In the genomic region with DNA sequence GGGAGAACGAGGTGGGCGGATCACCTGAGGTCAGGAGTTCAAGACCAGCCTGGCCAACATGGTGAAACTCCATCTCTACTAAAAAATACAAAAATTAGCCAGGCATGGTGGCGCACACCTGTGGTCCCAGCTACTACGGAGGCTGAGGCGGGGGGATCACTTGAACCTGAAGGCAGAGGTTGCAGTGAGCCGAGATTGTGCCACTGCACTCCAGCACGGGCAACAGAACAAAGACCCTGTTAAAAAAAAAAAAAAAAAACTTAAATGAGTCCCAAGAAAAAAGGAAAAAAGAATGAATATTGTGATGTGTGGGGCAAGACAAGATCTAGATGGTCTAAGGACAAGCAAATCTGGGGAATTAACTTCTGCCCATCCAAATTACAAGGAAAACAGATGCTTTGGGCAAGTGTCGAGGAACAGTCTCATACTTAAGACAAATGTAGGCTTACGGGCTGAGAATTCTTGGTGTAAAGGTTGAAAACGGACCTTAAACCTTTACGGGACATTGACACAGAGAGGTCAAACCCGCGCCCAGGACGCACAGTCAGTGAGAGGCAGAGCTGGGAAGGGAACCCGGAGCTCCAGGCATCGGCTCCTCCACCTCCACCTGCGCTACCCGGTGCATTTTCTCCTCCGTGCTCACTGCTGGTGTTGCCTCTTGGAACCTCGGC, we compare ENCODE assay signal across 8 cellular contexts. TPM values are rescaled to one million over a fixed set of nuclear protein-coding genes. Genes with fewer than 3 reads are reported as not detected.
DNase-seq lines count a peak whose midpoint lies in the region; ATAC-seq, FAIRE-seq and TF ChIP-seq lines count a peak whose summit lies in the region.

No MANE protein-coding gene starts in this region.

- no peak for FAIRE-seq in keratinocyte (lab: Jason Lieb, UNC)

- no peaks in the 10 kb centered on the region for H3K9me3 ChIP-seq in keratinocyte (ENCODE audit: control insufficient read depth, low read depth, low read length)
- no peaks in the 10 kb centered on the region for H3K9me3 ChIP-seq in tibial artery

- H3K27ac Mint-ChIP-seq in activated T-helper 17 cell treated with anti-CD3 and anti-CD28 coated beads, Interleukin-2, amount 50 U/mL, for 72 hours, result peak overlapping the region; percentile 48

- no peaks in the 10 kb centered on the region for H3K9me1 ChIP-seq in keratinocyte (ENCODE audit: control insufficient read depth, extremely low read depth, insufficient read depth, low read length)

- H3K4me3 Mint-ChIP-seq in activated T-helper 17 cell treated with anti-CD3 and anti-CD28 coated beads, Interleukin-2, amount 50 U/mL, for 72 hours, result peak overlapping the region; percentile 85

- peaks cover 14% of the 10 kb centered on the region for H3K4me1 ChIP-seq in keratinocyte (ENCODE audit: control insufficient read depth, extremely low read depth, insufficient read depth, low read length)
- H3K4me1 ChIP-seq in tibial artery, result peaks cover 0 to 25% (median 16%) of the 10 kb centered on the region in 4 donors

- dilution Hi-C loops in keratinocyte (cut with MboI; ENCODE audit: extremely low pct_ligation_motif_present, low sequenced_read_pairs), result no loop called here

- no peaks in the 10 kb centered on the region for H3K27me3 Mint-ChIP-seq in activated T-helper 17 cell treated with anti-CD3 and anti-CD28 coated beads, Interleukin-2, amount 50 U/mL, for 72 hours

- H3K4me3 ChIP-seq in GM12865 (ENCODE audit: low read depth, low read length) (peak overlapping the region; percentile 28), keratinocyte (ENCODE audit: control insufficient read depth in 2 of 3, extremely low read depth in 1 of 3, insufficient read depth in 2 of 3, low read depth in 1 of 3, low read length in 3 of 3) (peak overlapping the region; percentile 77 to 99 (median 89)), tibial artery (peak overlapping the region; percentile 75 to 92)

- peak overlapping the region; percentile 97 for H2AFZ ChIP-seq in keratinocyte (ENCODE audit: control insufficient read depth, low read length)

- H3K4me1 Mint-ChIP-seq in activated T-helper 17 cell treated with anti-CD3 and anti-CD28 coated beads, Interleukin-2, amount 50 U/mL, for 72 hours, result peaks cover 6% of the 10 kb centered on the region

- peak overlapping the region; percentile 87 for H3K4me2 ChIP-seq in keratinocyte (ENCODE audit: control insufficient read depth, extremely low read depth, insufficient read depth, low read depth, low read length)

- no peak overlapping the region for H3K27ac ChIP-seq in keratinocyte (ENCODE audit: control insufficient read depth, insufficient read depth, low read length)
- peak overlapping the region in 1 of 2 donors; percentile 79 for H3K27ac ChIP-seq in tibial artery

- no peaks in the 10 kb centered on the region for H3K27me3 ChIP-seq in keratinocyte (ENCODE audit: control insufficient read depth, extremely low read depth, insufficient read depth, low read length)
- H3K27me3 ChIP-seq in tibial artery, result no peaks in the 10 kb centered on the region

- peaks cover 23% of the 10 kb centered on the region for H3K79me2 ChIP-seq in keratinocyte (ENCODE audit: control insufficient read depth, insufficient read depth, low read length)

- H3K9me3 Mint-ChIP-seq in activated T-helper 17 cell treated with anti-CD3 and anti-CD28 coated beads, Interleukin-2, amount 50 U/mL, for 72 hours, result no peaks in the 10 kb centered on the region

- H3K36me3 Mint-ChIP-seq in activated T-helper 17 cell treated with anti-CD3 and anti-CD28 coated beads, Interleukin-2, amount 50 U/mL, for 72 hours (ENCODE audit: low read depth), result peaks cover 16% of the 10 kb centered on the region

- peak; percentile 23 for ATAC-seq in HG02943 (IDR thresholded peaks at IDR 0.05; ENCODE audit: low read depth, unreplicated experiment)
- peak; percentile 23 for ATAC-seq in activated T-helper 17 cell treated with anti-CD3 and anti-CD28 coated beads, Interleukin-2, amount 50 U/mL, for 72 hours (replicated peaks)

- DNase-seq in GM12865 (ENCODE audit: low read depth) (no peak), keratinocyte (ENCODE audit: low read depth, low spot score) (no peak), tibial artery (no peak), GM19240 (ENCODE audit: insufficient read length, low spot score) (no peak), EL (no peak)
- DNase-seq in stimulated activated CD4-positive, alpha-beta T cell treated with anti-CD3 and anti-CD28 coated beads, Interleukin-2, amount 100 ng/mL, for 48 hours, result no peak

- peaks cover 4% of the 10 kb centered on the region for H4K20me1 ChIP-seq in keratinocyte (ENCODE audit: control insufficient read depth, extremely low read depth, insufficient read depth, low read length)

- peak overlapping the region; percentile 82 for H3K9ac ChIP-seq in keratinocyte (ENCODE audit: control insufficient read depth, extremely low read depth, insufficient read depth, low read length)

- intact Hi-C loops in tibial artery (cut with DNase I; ENCODE audit: low total_unique reads), result no loop called here

- TF ChIP-seq CTCF in GM12865 (IDR thresholded peaks at IDR 0.05; ENCODE audit: insufficient read depth, low read depth, low read length, missing control alignments) (no peak), keratinocyte (optimal IDR thresholded peaks at IDR 0.05 in 1 of 3, IDR thresholded peaks at IDR 0.05 in 1 of 3, conservative IDR thresholded peaks at IDR 0.05 in 1 of 3; ENCODE audit: extremely low read depth in 1 of 3, insufficient read depth in 2 of 3, low read length in 3 of 3) (no peak), tibial artery (IDR thresholded peaks at IDR 0.05) (no peak)

- H3K36me3 ChIP-seq in keratinocyte (ENCODE audit: control insufficient read depth in 2 of 2, extremely low read depth in 1 of 2, insufficient read depth in 2 of 2, low read length in 2 of 2), result peaks cover 0 to 7% of the 10 kb centered on the region in 2 experiments
- H3K36me3 ChIP-seq in tibial artery, result peaks cover 0 to 22% (median 20%) of the 10 kb centered on the region in 3 donors

RNA-seq across cellular contexts. Expression of a gene that starts 0.7 kb away (rescaled TPM):
- total RNA-seq in activated T-helper 17 cell treated with anti-CD3 and anti-CD28 coated beads, Interleukin-2, amount 50 U/mL, for 72 hours, result 1 to 10 TPM; 7.3 to 7.6 TPM
- polyA plus RNA-seq in keratinocyte, result 5.0 to 10.8 TPM (median 6.6 TPM) in 3 replicates
- 1.2 TPM for polyA plus RNA-seq in keratinocyte (2011; ENCODE audit: low read depth)
- polyA plus RNA-seq in keratinocyte (2011; cell fraction: cytosol; rRNA removed), result 3.1 and 5.8 TPM in 2 replicates
- 15.1 and 16.2 TPM in 2 replicates for polyA plus RNA-seq in keratinocyte (2011; cell fraction: nucleus; rRNA removed)
- 6.7 and 7.9 TPM in 2 replicates for polyA plus RNA-seq in keratinocyte (2012; ENCODE audit: low replicate concordance)
- 8.1 to 14.9 TPM (median 9.4 TPM) in 3 replicates for polyA minus RNA-seq in keratinocyte
- 17.1 TPM for polyA minus RNA-seq in keratinocyte (2011; cell fraction: cytosol; rRNA and poly(A)+ RNA removed)
- polyA minus RNA-seq in keratinocyte (2011; cell fraction: nucleus; rRNA and poly(A)+ RNA removed), result 24.0 and 25.9 TPM in 2 replicates

RNA-seq across cellular contexts. Expression of a gene that starts 9.9 kb away (rescaled TPM):
- 1 to 10 TPM; 5.8 to 6.2 TPM for total RNA-seq in activated T-helper 17 cell treated with anti-CD3 and anti-CD28 coated beads, Interleukin-2, amount 50 U/mL, for 72 hours
- 2.1 to 4.7 TPM (median 2.7 TPM) in 3 replicates for polyA plus RNA-seq in keratinocyte
- polyA plus RNA-seq in keratinocyte (2011; ENCODE audit: low read depth), result 1.4 TPM
- polyA plus RNA-seq in keratinocyte (2011; cell fraction: cytosol; rRNA removed), result 1.5 and 3.5 TPM in 2 replicates
- polyA plus RNA-seq in keratinocyte (2011; cell fraction: nucleus; rRNA removed), result 6.4 and 9.9 TPM in 2 replicates
- polyA plus RNA-seq in keratinocyte (2012; ENCODE audit: low replicate concordance), result 3.7 and 3.9 TPM in 2 replicates
- 1.4 to 3.3 TPM (median 2.3 TPM) in 3 replicates for polyA minus RNA-seq in keratinocyte
- polyA minus RNA-seq in keratinocyte (2011; cell fraction: cytosol; rRNA and poly(A)+ RNA removed), result 2.1 TPM
- 4.5 and 5.7 TPM in 2 replicates for polyA minus RNA-seq in keratinocyte (2011; cell fraction: nucleus; rRNA and poly(A)+ RNA removed)

RNA-seq across cellular contexts. Expression of a gene that starts 14.8 kb away (rescaled TPM):
- total RNA-seq in activated T-helper 17 cell treated with anti-CD3 and anti-CD28 coated beads, Interleukin-2, amount 50 U/mL, for 72 hours, result 1 to 10 TPM; 8.8 to 8.9 TPM
- 2.0 to 3.5 TPM (median 2.5 TPM) in 3 replicates for polyA plus RNA-seq in keratinocyte
- 3.0 TPM for polyA plus RNA-seq in keratinocyte (2011; ENCODE audit: low read depth)
- polyA plus RNA-seq in keratinocyte (2011; cell fraction: cytosol; rRNA removed), result 1.1 and 1.7 TPM in 2 replicates
- polyA plus RNA-seq in keratinocyte (2011; cell fraction: nucleus; rRNA removed), result 5.1 and 5.6 TPM in 2 replicates
- 3.1 TPM in 2 replicates for polyA plus RNA-seq in keratinocyte (2012; ENCODE audit: low replicate concordance)
- polyA minus RNA-seq in keratinocyte, result 4.2 to 7.2 TPM (median 5.7 TPM) in 3 replicates
- polyA minus RNA-seq in keratinocyte (2011; cell fraction: cytosol; rRNA and poly(A)+ RNA removed), result 4.4 TPM
- polyA minus RNA-seq in keratinocyte (2011; cell fraction: nucleus; rRNA and poly(A)+ RNA removed), result 7.9 and 9.9 TPM in 2 replicates

RNA-seq across cellular contexts. Expression of a gene that starts 26.3 kb away (rescaled TPM):
- 1 to 10 TPM; 2.1 to 3.8 TPM for total RNA-seq in activated T-helper 17 cell treated with anti-CD3 and anti-CD28 coated beads, Interleukin-2, amount 50 U/mL, for 72 hours
- polyA plus RNA-seq in keratinocyte, result 1.5 to 2.1 TPM (median 1.6 TPM) in 3 replicates
- polyA plus RNA-seq in keratinocyte (2011; ENCODE audit: low read depth), result 0.25 TPM
- polyA plus RNA-seq in keratinocyte (2011; cell fraction: cytosol; rRNA removed), result 0.48 and 0.95 TPM in 2 replicates
- polyA plus RNA-seq in keratinocyte (2011; cell fraction: nucleus; rRNA removed), result 2.1 and 2.2 TPM in 2 replicates
- 1.6 and 2.6 TPM in 2 replicates for polyA plus RNA-seq in keratinocyte (2012; ENCODE audit: low replicate concordance)
- polyA minus RNA-seq in keratinocyte, result 1.9 to 5.9 TPM (median 4.0 TPM) in 3 replicates
- 3.5 TPM for polyA minus RNA-seq in keratinocyte (2011; cell fraction: cytosol; rRNA and poly(A)+ RNA removed)
- 3.0 and 5.0 TPM in 2 replicates for polyA minus RNA-seq in keratinocyte (2011; cell fraction: nucleus; rRNA and poly(A)+ RNA removed)

RNA-seq across cellular contexts. Expression of a gene that starts 45.6 kb away (rescaled TPM):
- total RNA-seq in activated T-helper 17 cell treated with anti-CD3 and anti-CD28 coated beads, Interleukin-2, amount 50 U/mL, for 72 hours, result 10 to 100 TPM; 14.4 to 15.6 TPM
- 13.4 to 15.4 TPM (median 14.7 TPM) in 3 replicates for polyA plus RNA-seq in keratinocyte
- polyA plus RNA-seq in keratinocyte (2011; ENCODE audit: low read depth), result 1.9 TPM
- polyA plus RNA-seq in keratinocyte (2011; cell fraction: cytosol; rRNA removed), result 7.9 and 16.2 TPM in 2 replicates
- 5.5 and 8.2 TPM in 2 replicates for polyA plus RNA-seq in keratinocyte (2011; cell fraction: nucleus; rRNA removed)
- 11.7 and 22.5 TPM in 2 replicates for polyA plus RNA-seq in keratinocyte (2012; ENCODE audit: low replicate concordance)
- 14.4 to 33.3 TPM (median 19.7 TPM) in 3 replicates for polyA minus RNA-seq in keratinocyte
- 18.8 TPM for polyA minus RNA-seq in keratinocyte (2011; cell fraction: cytosol; rRNA and poly(A)+ RNA removed)
- 4.1 and 5.6 TPM in 2 replicates for polyA minus RNA-seq in keratinocyte (2011; cell fraction: nucleus; rRNA and poly(A)+ RNA removed)

Comparison
In these comparisons a context has a peak if more than half of its experiments do, and no peak if none do; other contexts are left out.
1. H3K4me3 ChIP-seq: peak in every context shown above with its lines; median percentile 89 in keratinocyte; 84 in tibial artery; 28 in GM12865.